Comparison of ENCODE assay signal across 1 cellular context in genomic region chr1:31936966-31937299, GRCh38.
TF ChIP-seq lines count a peak whose summit lies in the region.

No MANE protein-coding gene starts in this region.

TF ChIP-seq in K562, 482 proteins besides CTCF, POLR2A, EP300 and RAD21 (continued from another document):
- TF ChIP-seq BRF2 (IDR thresholded peaks at IDR 0.05; ENCODE audit: borderline replicate concordance, insufficient read depth, insufficient read length) (no peak), TFAP4 (CRISPR knock-in tag; IDR thresholded peaks at IDR 0.05; ENCODE audit: borderline replicate concordance) (no peak), PHF20 (IDR thresholded peaks at IDR 0.05; ENCODE audit: partially characterized antibody) (no peak), SIN3A (IDR thresholded peaks at IDR 0.05; ENCODE audit: borderline replicate concordance in 2 of 2, control insufficient read depth in 1 of 2, low read depth in 2 of 2, low read length in 2 of 2) (0 out of 4 replicates have a peak, but pooled peaks of 1 of the 2 experiments have one; percentile 1), ZNF41 (CRISPR knock-in tag; conservative IDR thresholded peaks at IDR 0.05) (no peak), SIRT6 (IDR thresholded peaks at IDR 0.05; ENCODE audit: low read depth, low read length) (no peak)
